In genomic region chr20:38243617-38244016, GRCh38 we compare ENCODE assay signal across 18 cellular contexts. TPM values are rescaled to one million over a fixed set of nuclear protein-coding genes. Genes with fewer than 3 reads are reported as not detected.
"Had no signal": no experiment of that assay in that cellular context is flagged by ENCODE, and none has a peak within 500 bp of the region (broad histone marks: within the 10 kb centered on the region; RNA-seq: fewer than 3 reads in every experiment).

No MANE protein-coding gene starts in this region.

- H3K27ac Mint-ChIP-seq: activated B cell treated with CpG ODN at 0.5 μM for 24 hours; activated CD4-positive, alpha-beta memory T cell treated with anti-CD3 and anti-CD28 coated beads for 36 hours; activated naive CD8-positive, alpha-beta T cell treated with anti-CD3 and anti-CD28 coated beads, Interleukin-2, amount 10 ng/mL, durations not matched to agents 7 days and 5 days; activated T-helper 17 cell treated with anti-CD3 and anti-CD28 coated beads, Interleukin-2, amount 50 U/mL, for 72 hours; stimulated activated naive CD8-positive, alpha-beta T cell treated with anti-CD3 and anti-CD28 coated beads, Interleukin-15, Interleukin-2, amounts not matched to agents 100 ng/mL and 50 ng/mL, for 24 hours had no signal

- H3K4me3 ChIP-seq: body of pancreas, colonic mucosa, transverse colon, vagina had no signal

- H3K9me3 ChIP-seq: colonic mucosa had no signal

- H3K4me1 ChIP-seq: body of pancreas, colonic mucosa, transverse colon had no signal

- H3K27me3 Mint-ChIP-seq: activated CD4-positive, alpha-beta memory T cell treated with anti-CD3 and anti-CD28 coated beads for 36 hours had no signal

- H3K36me3 ChIP-seq: colonic mucosa, transverse colon had no signal

- H3K4me1 Mint-ChIP-seq: activated B cell treated with CpG ODN at 0.5 μM for 24 hours; activated naive CD8-positive, alpha-beta T cell treated with anti-CD3 and anti-CD28 coated beads, Interleukin-2, amount 10 ng/mL, durations not matched to agents 7 days and 5 days; activated T-helper 17 cell treated with anti-CD3 and anti-CD28 coated beads, Interleukin-2, amount 50 U/mL, for 72 hours had no signal

- H3K27me3 ChIP-seq: body of pancreas, colonic mucosa, transverse colon, vagina had no signal

- H3K4me3 Mint-ChIP-seq: activated B cell treated with CpG ODN at 0.5 μM for 24 hours; activated CD4-positive, alpha-beta memory T cell treated with anti-CD3 and anti-CD28 coated beads for 36 hours; activated naive CD8-positive, alpha-beta T cell treated with anti-CD3 and anti-CD28 coated beads, Interleukin-2, amount 10 ng/mL, durations not matched to agents 7 days and 5 days; activated T-helper 17 cell treated with anti-CD3 and anti-CD28 coated beads, Interleukin-2, amount 50 U/mL, for 72 hours; stimulated activated naive CD8-positive, alpha-beta T cell treated with anti-CD3 and anti-CD28 coated beads, Interleukin-15, Interleukin-2, amounts not matched to agents 100 ng/mL and 50 ng/mL, for 24 hours had no signal

- ATAC-seq: activated T-helper 17 cell treated with anti-CD3 and anti-CD28 coated beads, Interleukin-2, amount 50 U/mL, for 72 hours; body of pancreas had no signal

- H3K27ac ChIP-seq: body of pancreas, colonic mucosa, transverse colon, vagina had no signal

- DNase-seq: activated B cell treated with CpG ODN at 0.5 μM for 24 hours; activated CD4-positive, alpha-beta T cell treated with anti-CD3 and anti-CD28 coated beads for 4 hours; activated naive CD4-positive, alpha-beta T cell treated with Interleukin-2 at 50 U/mL for 16 hours; activated naive CD8-positive, alpha-beta T cell treated with anti-CD3 and anti-CD28 coated beads, Interleukin-2, amount 10 ng/mL, durations not matched to agents 7 days and 5 days; activated T-cell treated with anti-CD3 and anti-CD28 coated beads for 4 hours; body of pancreas; central memory CD4-positive, alpha-beta T cell; colonic mucosa; head of caudate nucleus; midbrain; retina; T-helper 2 cell; transverse colon had no signal

- H3K36me3 Mint-ChIP-seq: activated naive CD8-positive, alpha-beta T cell treated with anti-CD3 and anti-CD28 coated beads, Interleukin-2, amount 10 ng/mL, durations not matched to agents 7 days and 5 days had no signal

RNA-seq across cellular contexts. Expression of gene KIAA1755, which starts 16.9 kb away (rescaled TPM):
- total RNA-seq: activated B cell treated with CpG ODN at 0.5 μM for 24 hours; activated CD4-positive, alpha-beta memory T cell treated with anti-CD3 and anti-CD28 coated beads for 36 hours; activated naive CD8-positive, alpha-beta T cell treated with anti-CD3 and anti-CD28 coated beads, Interleukin-2, amount 10 ng/mL, durations not matched to agents 7 days and 5 days; activated T-helper 17 cell treated with anti-CD3 and anti-CD28 coated beads, Interleukin-2, amount 50 U/mL, for 72 hours; lung microvascular endothelial cell had no signal
